In genomic region chr15:73605759-73606423, GRCh38 we compare ENCODE assay signal across 20 cellular contexts.
"Had no signal": no experiment of that assay in that cellular context is flagged by ENCODE, and none has a peak within 500 bp of the region (broad histone marks: within the 10 kb centered on the region; RNA-seq: fewer than 3 reads in every experiment).

No MANE protein-coding gene starts in this region.

- H3K4me3 Mint-ChIP-seq: activated CD8-positive, alpha-beta memory T cell treated with anti-CD3 and anti-CD28 coated beads, Interleukin-2, amount 10 ng/mL, durations not matched to agents 7 days and 5 days; activated naive CD8-positive, alpha-beta T cell; activated T-cell treated with anti-CD3 and anti-CD28 coated beads, Interleukin-2, amount 50 U/mL, for 24 hours; memory B cell; neural progenitor cell; stimulated activated naive CD8-positive, alpha-beta T cell treated with anti-CD3 and anti-CD28 coated beads, Interleukin-15, amount 100 ng/mL, for 72 hours had no signal

- ATAC-seq: activated CD8-positive, alpha-beta memory T cell treated with anti-CD3 and anti-CD28 coated beads, Interleukin-2, amount 10 ng/mL, durations not matched to agents 7 days and 5 days; heart right ventricle; left lung; pancreas; stimulated activated naive CD8-positive, alpha-beta T cell treated with anti-CD3 and anti-CD28 coated beads, Interleukin-15, amount 100 ng/mL, for 72 hours had no signal

- H2AFZ ChIP-seq: neural progenitor cell had no signal

- DNase-seq: activated CD4-positive, alpha-beta T cell treated with anti-CD3 and anti-CD28 coated beads for 1 hour; activated CD4-positive, alpha-beta T cell treated with anti-CD3 and anti-CD28 coated beads, Interleukin-2, amount 50 U/mL, for 48 hours; activated CD8-positive, alpha-beta memory T cell treated with anti-CD3 and anti-CD28 coated beads, Interleukin-2, amount 10 ng/mL, durations not matched to agents 7 days and 5 days; activated effector memory CD4-positive, alpha-beta T cell treated with Interleukin-2 at 50 U/mL for 16 hours; activated T-cell treated with anti-CD3 and anti-CD28 coated beads, Interleukin-2, amount 50 U/mL, for 24 hours; dorsolateral prefrontal cortex; esophagus squamous epithelium; foreskin fibroblast; heart right ventricle; islet precursor cell; left lung; pancreas; stimulated activated CD4-positive, alpha-beta T cell treated with anti-CD3 and anti-CD28 coated beads, Interleukin-4, amount 100 ng/mL, for 4 hours; stimulated activated naive CD8-positive, alpha-beta T cell treated with anti-CD3 and anti-CD28 coated beads, Interleukin-15, amount 100 ng/mL, for 72 hours; T-helper 9 cell; testis had no signal

- H3K4me2 ChIP-seq: neural progenitor cell had no signal

- H3K27ac Mint-ChIP-seq: activated CD8-positive, alpha-beta memory T cell treated with anti-CD3 and anti-CD28 coated beads, Interleukin-2, amount 10 ng/mL, durations not matched to agents 7 days and 5 days; activated naive CD8-positive, alpha-beta T cell; activated T-cell treated with anti-CD3 and anti-CD28 coated beads, Interleukin-2, amount 50 U/mL, for 24 hours; memory B cell; neural progenitor cell; stimulated activated naive CD8-positive, alpha-beta T cell treated with anti-CD3 and anti-CD28 coated beads, Interleukin-15, amount 100 ng/mL, for 72 hours had no signal

- H3K9me3 ChIP-seq: esophagus squamous epithelium, left lung, pancreas, testis had no signal

- H3K27ac ChIP-seq: dorsolateral prefrontal cortex, esophagus squamous epithelium, heart right ventricle, left lung, neural progenitor cell, pancreas, testis had no signal

- FAIRE-seq: pancreas, urothelium cell line had no signal

- H3K4me3 ChIP-seq: dorsolateral prefrontal cortex, esophagus squamous epithelium, heart right ventricle, left lung, neural progenitor cell, pancreas, testis had no signal

- H3K27me3 ChIP-seq: dorsolateral prefrontal cortex, esophagus squamous epithelium, heart right ventricle, left lung, neural progenitor cell, pancreas, testis had no signal

- H3K9me3 Mint-ChIP-seq: activated T-cell treated with anti-CD3 and anti-CD28 coated beads, Interleukin-2, amount 50 U/mL, for 24 hours; stimulated activated naive CD8-positive, alpha-beta T cell treated with anti-CD3 and anti-CD28 coated beads, Interleukin-15, amount 100 ng/mL, for 72 hours had no signal

- H3K27me3 Mint-ChIP-seq: activated CD8-positive, alpha-beta memory T cell treated with anti-CD3 and anti-CD28 coated beads, Interleukin-2, amount 10 ng/mL, durations not matched to agents 7 days and 5 days; activated naive CD8-positive, alpha-beta T cell; activated T-cell treated with anti-CD3 and anti-CD28 coated beads, Interleukin-2, amount 50 U/mL, for 24 hours; memory B cell; stimulated activated naive CD8-positive, alpha-beta T cell treated with anti-CD3 and anti-CD28 coated beads, Interleukin-15, amount 100 ng/mL, for 72 hours had no signal

- H3K9ac ChIP-seq: neural progenitor cell had no signal

- H3K36me3 ChIP-seq: heart right ventricle, left lung, neural progenitor cell, pancreas had no signal
